ENCODE assay signal across 21 cellular contexts in the genomic region with DNA sequence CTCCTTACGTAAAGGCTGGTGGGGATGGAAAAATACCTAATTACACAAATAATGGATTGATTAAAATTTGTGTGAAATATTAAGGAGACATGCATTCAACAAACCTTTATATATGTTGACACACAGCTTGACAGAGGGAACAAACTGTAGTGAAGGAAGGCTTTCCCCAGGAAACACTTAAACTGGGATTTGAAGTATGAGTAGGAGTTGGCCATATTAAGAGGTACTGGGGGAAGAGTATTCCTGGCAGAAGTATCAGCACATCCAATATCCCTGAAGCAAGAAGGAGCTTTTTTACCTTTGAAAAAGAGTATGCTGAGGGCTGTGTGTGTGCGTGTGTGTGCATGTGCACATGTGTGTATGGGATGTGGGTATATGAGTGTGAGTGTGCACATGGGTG.
"Had no signal": no experiment of that assay in that cellular context is flagged by ENCODE, and none has a peak within 500 bp of the region (broad histone marks: within the 10 kb centered on the region; RNA-seq: fewer than 3 reads in every experiment).

No MANE protein-coding gene starts in this region.

- DNase-seq: left ventricle myocardium inferior; mesendoderm; naive B cell; natural killer cell; nephron progenitor cell; occipital lobe; right lobe of liver; stimulated activated CD4-positive, alpha-beta T cell treated with anti-CD3 and anti-CD28 coated beads, Interleukin-1b, Interleukin-23, amount 100 ng/mL, for 48 hours; stimulated activated CD4-positive, alpha-beta T cell treated with anti-CD3 and anti-CD28 coated beads, Interleukin-2, amount 100 ng/mL, for 48 hours; stimulated activated CD4-positive, alpha-beta T cell treated with anti-CD3 and anti-CD28 coated beads, Interleukin-4, amount 100 ng/mL, for 4 hours; stimulated activated CD8-positive, alpha-beta memory T cell treated with anti-CD3 and anti-CD28 coated beads, Interleukin-4, amount 100 ng/mL, for 48 hours; stimulated activated naive CD4-positive, alpha-beta T cell treated with Interleukin-2 at 50 U/mL for 16 hours; substantia nigra had no signal

- H3K27ac ChIP-seq: hepatocyte, left ventricle myocardium inferior, neural progenitor cell, neutrophil, parathyroid adenoma, right atrium auricular region, right lobe of liver, tibial nerve, vagina had no signal

- H2AFZ ChIP-seq: hepatocyte, neural progenitor cell, parathyroid adenoma had no signal

- H3K27me3 ChIP-seq: right atrium auricular region, vagina had no signal

- H3K4me3 ChIP-seq: hepatocyte, left ventricle myocardium inferior, lung, neural progenitor cell, right atrium auricular region, right lobe of liver, tibial nerve, vagina had no signal

- H3K79me2 ChIP-seq: hepatocyte had no signal

- H3K9ac ChIP-seq: neural progenitor cell, parathyroid adenoma had no signal

- H3K36me3 ChIP-seq: left ventricle myocardium inferior, neural progenitor cell, neutrophil, right atrium auricular region, right lobe of liver, tibial nerve, vagina had no signal

- H3K9me3 ChIP-seq: left ventricle myocardium inferior, neutrophil, right atrium auricular region, right lobe of liver, tibial nerve, vagina had no signal

- H3K4me2 ChIP-seq: hepatocyte, neural progenitor cell had no signal
